Comparison of ENCODE assay signal across 12 cellular contexts in the genomic region with DNA sequence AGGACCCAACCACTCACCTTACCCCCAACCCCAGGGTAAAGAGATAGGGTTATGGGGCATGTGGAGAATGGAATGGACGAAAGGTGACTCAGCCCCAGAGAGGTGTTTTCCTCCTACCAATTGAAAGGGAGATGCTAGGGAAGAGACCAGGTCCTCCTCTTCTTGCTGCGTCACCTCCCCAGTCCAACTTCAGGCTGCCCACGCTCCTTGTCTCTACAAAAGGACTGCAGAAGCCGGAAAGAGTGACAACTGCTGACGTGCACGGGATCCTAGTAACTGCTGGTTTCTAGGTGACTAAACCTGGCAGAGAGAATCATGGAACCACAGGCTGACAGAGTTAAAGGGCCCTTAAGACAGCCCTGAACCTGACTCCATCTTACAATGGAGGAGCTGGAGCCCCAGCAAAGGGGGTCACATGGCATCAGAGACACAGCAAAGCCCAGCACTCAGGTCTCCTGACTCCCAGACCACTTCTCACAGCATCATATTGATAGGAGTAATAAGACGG. TPM values are rescaled to one million over a fixed set of nuclear protein-coding genes. Genes with fewer than 3 reads are reported as not detected.
A peak's percentile ranks its signal among the peaks of the same experiment; 100 is the strongest.
DNase-seq lines count a peak whose midpoint lies in the region; ATAC-seq, FAIRE-seq and TF ChIP-seq lines count a peak whose summit lies in the region.
"Had no signal": no experiment of that assay in that cellular context is flagged by ENCODE, and none has a peak within 500 bp of the region (broad histone marks: within the 10 kb centered on the region; RNA-seq: fewer than 3 reads in every experiment).

No MANE protein-coding gene starts in this region.

- no peak for TF ChIP-seq EP300 in HepG2 (IDR thresholded peaks at IDR 0.05; ENCODE audit: low read depth in 2 of 2, low read length in 2 of 2)
- TF ChIP-seq EP300 in HepG2 (CRISPR knock-in tag; IDR thresholded peaks at IDR 0.05; ENCODE audit: borderline replicate concordance), result no peak

- peaks cover 31% of the 10 kb centered on the region for H3K4me1 ChIP-seq in PC-3 (ENCODE audit: insufficient read depth, low read length)
- H3K4me1 ChIP-seq in HepG2 (ENCODE audit: insufficient read depth, low read length), result peaks cover 69% of the 10 kb centered on the region

- H3K4me3 ChIP-seq in PC-3 (ENCODE audit: low read length) (no peak overlapping the region), HepG2 (replicated peaks in 1 of 3; ENCODE audit: insufficient read depth in 1 of 3, low read depth in 2 of 3, low read length in 3 of 3) (peak overlapping the region in 2 of 3 experiments; percentile 88 to 90; a peak in 4 of 6 replicates)

- H3K27ac ChIP-seq in PC-3 (ENCODE audit: low read length) (peak overlapping the region; percentile 93), cingulate gyrus (ENCODE audit: low read depth, low read length) (peak overlapping the region; percentile 41), HepG2 (ENCODE audit: extremely low read length, insufficient read depth, low read length) (no peak overlapping the region)

- no peak for TF ChIP-seq RAD21 in HepG2 (CRISPR knock-in tag; IDR thresholded peaks at IDR 0.05)

- H3K27me3 ChIP-seq in PC-3 (ENCODE audit: low read length) (no peaks in the 10 kb centered on the region), HepG2 (ENCODE audit: control insufficient read depth in 1 of 2, insufficient read depth in 2 of 2, low read length in 2 of 2) (no peaks in the 10 kb centered on the region; a peak in 1 of 5 replicates)

- peak overlapping the region; percentile 63 for H3K27ac Mint-ChIP-seq in stimulated activated effector memory CD8-positive, alpha-beta T cell treated with anti-CD3 and anti-CD28 coated beads, Interleukin-12 subunit alpha, Interleukin-12 subunit beta, amount 100 ng/mL, for 72 hours
- no peak overlapping the region for H3K27ac Mint-ChIP-seq in T-helper 2 cell treated with Interferon-gamma antibody and Interleukin-4, amounts not matched to agents 5 μg/mL and 100 μg/mL, for 36 hours
- no peak overlapping the region for H3K27ac Mint-ChIP-seq in chondrocyte (ENCODE audit: unreplicated experiment)

- peaks cover 70% of the 10 kb centered on the region for H3K36me3 Mint-ChIP-seq in stimulated activated effector memory CD8-positive, alpha-beta T cell treated with anti-CD3 and anti-CD28 coated beads, Interleukin-12 subunit alpha, Interleukin-12 subunit beta, amount 100 ng/mL, for 72 hours
- peaks cover 14% of the 10 kb centered on the region for H3K36me3 Mint-ChIP-seq in T-helper 2 cell treated with Interferon-gamma antibody and Interleukin-4, amounts not matched to agents 5 μg/mL and 100 μg/mL, for 36 hours (ENCODE audit: low read depth)
- H3K36me3 Mint-ChIP-seq in chondrocyte (ENCODE audit: low read depth), result no peaks in the 10 kb centered on the region
- H3K36me3 Mint-ChIP-seq: naive thymus-derived CD8-positive, alpha-beta T cell had no signal

- H3K27me3 Mint-ChIP-seq in T-helper 2 cell treated with Interferon-gamma antibody and Interleukin-4, amounts not matched to agents 5 μg/mL and 100 μg/mL, for 36 hours (ENCODE audit: low read depth), result peaks cover 10% of the 10 kb centered on the region
- H3K27me3 Mint-ChIP-seq in chondrocyte (ENCODE audit: low read depth), result no peaks in the 10 kb centered on the region

- in situ Hi-C loops in HepG2 (cut with HindIII; ENCODE audit: extremely low pct_ligation_motif_present, low pct_unique_long_range_greater_than_20kb), result no loop called here

- intact Hi-C loops in PC-3 (cut with micrococcal nuclease) (loop anchor here (1.0 to 2.0 kb wide), 2 partner anchors 20 to 58 kb away; a partner anchor contains a TSS), HepG2 (cut with micrococcal nuclease; ENCODE audit: unreplicated experiment) (no loop called here)

- H3K9me2 ChIP-seq in PC-3 (replicated peaks; ENCODE audit: low read length), result no peaks in the 10 kb centered on the region

- no peaks in the 10 kb centered on the region for H4K20me1 ChIP-seq in PC-3 (ENCODE audit: low read length)
- peaks cover 40% of the 10 kb centered on the region for H4K20me1 ChIP-seq in HepG2 (ENCODE audit: insufficient read depth, low read length)

- no peaks in the 10 kb centered on the region for H3K9me3 Mint-ChIP-seq in stimulated activated effector memory CD8-positive, alpha-beta T cell treated with anti-CD3 and anti-CD28 coated beads, Interleukin-12 subunit alpha, Interleukin-12 subunit beta, amount 100 ng/mL, for 72 hours
- no peaks in the 10 kb centered on the region for H3K9me3 Mint-ChIP-seq in T-helper 2 cell treated with Interferon-gamma antibody and Interleukin-4, amounts not matched to agents 5 μg/mL and 100 μg/mL, for 36 hours
- no peaks in the 10 kb centered on the region for H3K9me3 Mint-ChIP-seq in chondrocyte (ENCODE audit: low read depth)
- H3K9me3 Mint-ChIP-seq: naive thymus-derived CD8-positive, alpha-beta T cell had no signal

- TF ChIP-seq POLR2A in HepG2 (IDR thresholded peaks at IDR 0.05; ENCODE audit: insufficient read depth in 1 of 2, low read depth in 2 of 2, low read length in 2 of 2), result no peak; a peak in 1 of 4 replicates

- CTCF ChIA-PET in PC-3 (lab: Charles Lee), result no interaction called here
- CTCF ChIA-PET in HepG2 (lab: Yijun Ruan, JAX; ENCODE audit: low intra/inter-chr PET ratio, low total read pairs), result no interaction called here

- H3K4me1 Mint-ChIP-seq in stimulated activated effector memory CD8-positive, alpha-beta T cell treated with anti-CD3 and anti-CD28 coated beads, Interleukin-12 subunit alpha, Interleukin-12 subunit beta, amount 100 ng/mL, for 72 hours, result peaks cover 34% of the 10 kb centered on the region
- H3K4me1 Mint-ChIP-seq in T-helper 2 cell treated with Interferon-gamma antibody and Interleukin-4, amounts not matched to agents 5 μg/mL and 100 μg/mL, for 36 hours (ENCODE audit: low read depth), result peaks cover 10% of the 10 kb centered on the region
- H3K4me1 Mint-ChIP-seq in chondrocyte (ENCODE audit: low read depth), result peaks cover 20% of the 10 kb centered on the region

- POLR2A ChIA-PET in PC-3 (lab: Charles Lee; ENCODE audit: unreplicated experiment), result no interaction called here
- POLR2A ChIA-PET in HepG2 (lab: Yijun Ruan, JAX), result no interaction called here

- BruUV-seq in PC-3 (replicated peaks; lab: Mats Ljungman, UMichigan) (no TSS peak), HepG2 (replicated peaks; lab: Mats Ljungman, UMichigan) (no TSS peak)

- ATAC-seq in PC-3 (peak; percentile 37), HepG2 (no peak)
- peak; percentile 44 for ATAC-seq in stimulated activated effector memory CD8-positive, alpha-beta T cell treated with anti-CD3 and anti-CD28 coated beads, Interleukin-12 subunit alpha, Interleukin-12 subunit beta, amount 100 ng/mL, for 72 hours
- ATAC-seq: naive thymus-derived CD8-positive, alpha-beta T cell had no signal

- peak overlapping the region; percentile 60 for H3K9ac ChIP-seq in PC-3 (ENCODE audit: low read length)
- peak overlapping the region; percentile 72; the same call in 1 of the 2 replicates for H3K9ac ChIP-seq in HepG2 (ENCODE audit: insufficient read depth, low read depth, low read length)

- no peak overlapping the region for H3K4me3 Mint-ChIP-seq in stimulated activated effector memory CD8-positive, alpha-beta T cell treated with anti-CD3 and anti-CD28 coated beads, Interleukin-12 subunit alpha, Interleukin-12 subunit beta, amount 100 ng/mL, for 72 hours
- no peak overlapping the region for H3K4me3 Mint-ChIP-seq in T-helper 2 cell treated with Interferon-gamma antibody and Interleukin-4, amounts not matched to agents 5 μg/mL and 100 μg/mL, for 36 hours
- no peak overlapping the region for H3K4me3 Mint-ChIP-seq in chondrocyte (ENCODE audit: unreplicated experiment)

- FAIRE-seq in HepG2 (lab: Jason Lieb, UNC), result no peak

- peak; percentile 51 for DNase-seq in PC-3
- no peak for DNase-seq in HepG2 (ENCODE audit: low spot score)
- no peak for DNase-seq in stimulated activated effector memory CD8-positive, alpha-beta T cell treated with anti-CD3 and anti-CD28 coated beads, Interleukin-12 subunit alpha, Interleukin-12 subunit beta, amount 100 ng/mL, for 72 hours (ENCODE audit: low spot score in 2 of 2)
- DNase-seq in T-helper 2 cell treated with Interferon-gamma antibody and Interleukin-4, amounts not matched to agents 5 μg/mL and 100 μg/mL, for 36 hours (ENCODE audit: low spot score), result no peak
- no peak for DNase-seq in COR-L47 (lab: John Stamatoyannopoulos, UW)
- no peak for DNase-seq in HuH-7 (ENCODE audit: low spot score)
- DNase-seq in chondrocyte (ENCODE audit: low spot score), result no peak
- DNase-seq: activated T-cell treated with anti-CD3 and anti-CD28 coated beads for 4 hours; DMS153; naive thymus-derived CD8-positive, alpha-beta T cell; NCI-H510A had no signal

- H3K79me2 ChIP-seq in PC-3 (ENCODE audit: low read length) (no peaks in the 10 kb centered on the region), HepG2 (ENCODE audit: insufficient read depth, low read length) (peaks cover 33% of the 10 kb centered on the region)

- no peak for TF ChIP-seq CTCF in PC-3 (conservative IDR thresholded peaks at IDR 0.05; ENCODE audit: low read depth, low read length)
- no peak for TF ChIP-seq CTCF in HepG2 (CRISPR knock-in tag; IDR thresholded peaks at IDR 0.05)
- TF ChIP-seq CTCF in chondrocyte (IDR thresholded peaks at IDR 0.05), result no peak

- 82% methylated on average over 7 of the region's 7 CpGs for WGBS in HepG2 (ENCODE audit: low lambda C conversion rate)

- H3K9me3 ChIP-seq in PC-3 (ENCODE audit: low read length), result no peaks in the 10 kb centered on the region
- H3K9me3 ChIP-seq in HepG2 (ENCODE audit: low read length), result no peaks in the 10 kb centered on the region

- H3K4me2 ChIP-seq in PC-3 (ENCODE audit: low read length) (peak overlapping the region; percentile 63), HepG2 (ENCODE audit: low read depth, low read length) (peak overlapping the region; percentile 90)

- H2AFZ ChIP-seq in PC-3 (ENCODE audit: low read length) (no peak overlapping the region), HepG2 (ENCODE audit: low read length) (no peak overlapping the region)

- H3K36me3 ChIP-seq in PC-3 (ENCODE audit: low read depth, low read length) (no peaks in the 10 kb centered on the region), HepG2 (replicated peaks in 1 of 2; ENCODE audit: control insufficient read depth in 1 of 2, insufficient read depth in 2 of 2, low read length in 2 of 2) (peaks cover 23 to 43% of the 10 kb centered on the region in 2 experiments)

- no peaks in the 10 kb centered on the region for H3F3A ChIP-seq in PC-3 (ENCODE audit: low read length, unreplicated experiment)

RNA-seq across cellular contexts. Expression of a gene that starts 2.2 kb away (rescaled TPM):
- not detected in 2 replicates for total RNA-seq in PC-3 (2014; rRNA removed)
- 31.9 and 33.8 TPM in 2 replicates for total RNA-seq in HepG2 (2016; rRNA removed; fragmentation: Illumina TruSeq; extraction: Trizol)
- 15.0 and 22.4 TPM in 2 replicates for total RNA-seq in HepG2 (2016; cell fraction: cytosol; rRNA removed; fragmentation: Illumina TruSeq; extraction: Trizol; ENCODE audit: low read depth)
- 27.5 and 35.1 TPM in 2 replicates for total RNA-seq in HepG2 (2016; cell fraction: insoluble cytoplasmic fraction; rRNA removed; fragmentation: Illumina TruSeq; extraction: Trizol)
- total RNA-seq in HepG2 (2016; cell fraction: membrane; rRNA removed; fragmentation: Illumina TruSeq; extraction: Trizol), result 43.3 and 53.5 TPM in 2 replicates
- total RNA-seq in HepG2 (2016; cell fraction: nucleus; rRNA removed; fragmentation: Illumina TruSeq; extraction: Trizol), result 37.4 and 44.4 TPM in 2 replicates
- polyA plus RNA-seq in HepG2 (2011; rRNA removed), result 1,506 and 1,892 TPM in 2 replicates
- polyA plus RNA-seq in HepG2 (2011; cell fraction: cytosol; rRNA removed), result 1,827 and 1,911 TPM in 2 replicates
- polyA plus RNA-seq in HepG2 (2011; cell fraction: nucleus; rRNA removed), result 579 and 581 TPM in 2 replicates
- polyA plus RNA-seq in HepG2 (2012), result 440 and 606 TPM in 2 replicates
- 58.7 and 88.7 TPM in 2 replicates for polyA plus RNA-seq in HepG2 (2016; cell fraction: cytosol; fragmentation: Illumina TruSeq; extraction: Trizol; ENCODE audit: low read depth)
- polyA plus RNA-seq in HepG2 (2016; cell fraction: insoluble cytoplasmic fraction; fragmentation: Illumina TruSeq; extraction: Trizol; ENCODE audit: low read depth), result 65.0 and 89.5 TPM in 2 replicates
- 111 and 130 TPM in 2 replicates for polyA plus RNA-seq in HepG2 (2016; cell fraction: membrane; fragmentation: Illumina TruSeq; extraction: Trizol; ENCODE audit: low read depth)
- 94.5 and 99.0 TPM in 2 replicates for polyA plus RNA-seq in HepG2 (2016; cell fraction: nucleus; fragmentation: Illumina TruSeq; extraction: Trizol; ENCODE audit: insufficient read depth, low read depth)
- polyA minus RNA-seq in HepG2 (2011; rRNA and poly(A)+ RNA removed; ENCODE audit: low replicate concordance), result 1.3 and 2,208 TPM in 2 replicates
- 329 and 350 TPM in 2 replicates for polyA minus RNA-seq in HepG2 (2011; cell fraction: cytosol; rRNA and poly(A)+ RNA removed)
- polyA minus RNA-seq in HepG2 (2011; cell fraction: nucleus; rRNA and poly(A)+ RNA removed), result 159 and 243 TPM in 2 replicates
- total RNA-seq in chondrocyte, result 1.5 to 5.3 TPM (median 4.9 TPM) in 3 replicates
- total RNA-seq: naive thymus-derived CD8-positive, alpha-beta T cell had no signal

RNA-seq across cellular contexts. Expression of a gene that starts 58.3 kb away (rescaled TPM):
- total RNA-seq in PC-3 (2014; rRNA removed), result 90.0 and 139 TPM in 2 replicates
- 26.2 and 29.8 TPM in 2 replicates for total RNA-seq in HepG2 (2016; rRNA removed; fragmentation: Illumina TruSeq; extraction: Trizol)
- 11.3 and 13.0 TPM in 2 replicates for total RNA-seq in HepG2 (2016; cell fraction: cytosol; rRNA removed; fragmentation: Illumina TruSeq; extraction: Trizol; ENCODE audit: low read depth)
- total RNA-seq in HepG2 (2016; cell fraction: insoluble cytoplasmic fraction; rRNA removed; fragmentation: Illumina TruSeq; extraction: Trizol), result 22.8 and 24.5 TPM in 2 replicates
- 28.9 and 33.7 TPM in 2 replicates for total RNA-seq in HepG2 (2016; cell fraction: membrane; rRNA removed; fragmentation: Illumina TruSeq; extraction: Trizol)
- total RNA-seq in HepG2 (2016; cell fraction: nucleus; rRNA removed; fragmentation: Illumina TruSeq; extraction: Trizol), result 16.2 and 22.2 TPM in 2 replicates
- polyA plus RNA-seq in HepG2 (2011; rRNA removed), result 45.9 and 48.7 TPM in 2 replicates
- 40.8 and 45.3 TPM in 2 replicates for polyA plus RNA-seq in HepG2 (2011; cell fraction: cytosol; rRNA removed)
- polyA plus RNA-seq in HepG2 (2011; cell fraction: nucleus; rRNA removed), result 57.3 and 59.8 TPM in 2 replicates
- 52.5 and 57.8 TPM in 2 replicates for polyA plus RNA-seq in HepG2 (2012)
- polyA plus RNA-seq in HepG2 (2016; cell fraction: cytosol; fragmentation: Illumina TruSeq; extraction: Trizol; ENCODE audit: low read depth), result 16.8 and 17.8 TPM in 2 replicates
- polyA plus RNA-seq in HepG2 (2016; cell fraction: insoluble cytoplasmic fraction; fragmentation: Illumina TruSeq; extraction: Trizol; ENCODE audit: low read depth), result 26.4 and 35.7 TPM in 2 replicates
- 31.5 and 33.1 TPM in 2 replicates for polyA plus RNA-seq in HepG2 (2016; cell fraction: membrane; fragmentation: Illumina TruSeq; extraction: Trizol; ENCODE audit: low read depth)
- 29.8 and 34.0 TPM in 2 replicates for polyA plus RNA-seq in HepG2 (2016; cell fraction: nucleus; fragmentation: Illumina TruSeq; extraction: Trizol; ENCODE audit: insufficient read depth, low read depth)
- 45.2 and 73.0 TPM in 2 replicates for polyA minus RNA-seq in HepG2 (2011; rRNA and poly(A)+ RNA removed; ENCODE audit: low replicate concordance)
- 45.8 and 51.1 TPM in 2 replicates for polyA minus RNA-seq in HepG2 (2011; cell fraction: cytosol; rRNA and poly(A)+ RNA removed)
- 50.0 and 60.3 TPM in 2 replicates for polyA minus RNA-seq in HepG2 (2011; cell fraction: nucleus; rRNA and poly(A)+ RNA removed)
- total RNA-seq in chondrocyte, result 47.2 to 75.6 TPM (median 74.0 TPM) in 3 replicates
